Comparison of ENCODE assay signal across 8 cellular contexts in genomic region chr16:3610698-3611144, GRCh38. TPM values are rescaled to one million over a fixed set of nuclear protein-coding genes. Genes with fewer than 3 reads are reported as not detected.
DNase-seq lines count a peak whose midpoint lies in the region; ATAC-seq, FAIRE-seq and TF ChIP-seq lines count a peak whose summit lies in the region.

No MANE protein-coding gene starts in this region.

- peak; percentile 10 for ATAC-seq in esophagus mucosa

- H3K4me2 ChIP-seq in osteoblast (ENCODE audit: insufficient read depth, low read length): peak overlapping the region; percentile 96

- no peaks in the 10 kb centered on the region for H3K27me3 ChIP-seq in osteoblast (ENCODE audit: insufficient read depth, low read length)

- peaks cover 48% of the 10 kb centered on the region for H3K79me2 ChIP-seq in osteoblast (ENCODE audit: insufficient read depth, low read length)

- no peaks in the 10 kb centered on the region for H3K9me3 ChIP-seq in osteoblast (ENCODE audit: low read depth, low read length)

- H3K27ac ChIP-seq in osteoblast (ENCODE audit: low read depth, low read length): peak overlapping the region; percentile 53

- H3K36me3 ChIP-seq in osteoblast (ENCODE audit: insufficient read depth, low read length): peaks cover 12% of the 10 kb centered on the region

- peak overlapping the region; percentile 100 for H3K4me3 ChIP-seq in osteoblast (ENCODE audit: insufficient read depth, low read length)

- no peak for TF ChIP-seq CTCF in osteoblast (IDR thresholded peaks at IDR 0.05; ENCODE audit: extremely low read depth, low read depth, low read length)

- DNase-seq in NCI-H2227 treated with DMSO at 0.1 percent for 48 hours (lab: John Stamatoyannopoulos, UW): peak; percentile 17
- DNase-seq in NCI-H2227 (lab: John Stamatoyannopoulos, UW; ENCODE audit: unreplicated experiment): no peak
- DNase-seq in RKO (ENCODE audit: low spot score): peak; percentile 29
- DNase-seq in osteoblast (ENCODE audit: insufficient read length, low spot score, missing footprints): no peak
- no peak for DNase-seq in epidermal melanocyte (ENCODE audit: insufficient read length, low spot score)
- no peak for DNase-seq in stimulated activated CD4-positive, alpha-beta T cell treated with anti-CD3 and anti-CD28 coated beads, Interleukin-2, amount 100 ng/mL, for 24 hours
- DNase-seq in RCC 7860 (ENCODE audit: low spot score): no peak

- peaks cover 14% of the 10 kb centered on the region for H3K4me1 ChIP-seq in osteoblast (ENCODE audit: insufficient read depth, low read length)

- no peak for FAIRE-seq in RCC 7860 (lab: Jason Lieb, UNC)

- H2AFZ ChIP-seq in osteoblast (ENCODE audit: low read length): peak overlapping the region; percentile 90

- H4K20me1 ChIP-seq in osteoblast (ENCODE audit: insufficient read depth, low read length): no peaks in the 10 kb centered on the region

RNA-seq across cellular contexts. Expression of gene SLX4, which starts 0.7 kb away (rescaled TPM):
- total RNA-seq in esophagus mucosa: 4.0 TPM
- 4.0 and 4.7 TPM in 2 replicates for total RNA-seq in osteoblast

RNA-seq across cellular contexts. Expression of gene NLRC3, which starts 33.5 kb away (rescaled TPM):
- 0.48 TPM for total RNA-seq in esophagus mucosa
- under 0.01 and 0.29 TPM in 2 replicates for total RNA-seq in osteoblast

RNA-seq across cellular contexts. Expression of gene DNASE1, which starts 43.8 kb away (rescaled TPM):
- total RNA-seq in esophagus mucosa (7.9 TPM), osteoblast (11.9 and 13.3 TPM in 2 replicates)

Comparison
In these comparisons a context has a peak if more than half of its experiments do, and no peak if none do; other contexts are left out.
1. DNase-seq: peak in NCI-H2227 treated with DMSO at 0.1 percent for 48 hours (single experiment) and RKO (single experiment); none in NCI-H2227 (single experiment), osteoblast (single experiment), epidermal melanocyte (single experiment), stimulated activated CD4-positive, alpha-beta T cell treated with anti-CD3 and anti-CD28 coated beads, Interleukin-2, amount 100 ng/mL, for 24 hours (0 of 2) and RCC 7860 (single experiment).